ENCODE assay signal across 7 cellular contexts in genomic region chr2:37890893-37891495, GRCh38. TPM values are rescaled to one million over a fixed set of nuclear protein-coding genes. Genes with fewer than 3 reads are reported as not detected.
DNase-seq lines count a peak whose midpoint lies in the region; FAIRE-seq and TF ChIP-seq lines count a peak whose summit lies in the region.

No MANE protein-coding gene starts in this region.

- H3K4me1 ChIP-seq in suprapubic skin = peaks cover 5% of the 10 kb centered on the region

- WGBS in suprapubic skin = 27% methylated on average over 8 of the region's 8 CpGs

- intact Hi-C loops in activated T-helper 1 cell treated with anti-CD3 and anti-CD28 coated beads, Interleukin-12 subunit alpha, Interleukin-12 subunit beta, Interleukin-2, Interleukin-4 antibody, amounts not matched to agents 30 ng/mL and 10 ng/mL and 1 ng/mL, durations not matched to agents 14 hours and 24 hours and 36 hours (cut with micrococcal nuclease) = loop anchor here (1.0 to 5.0 kb wide), 3 partner anchors 226 to 495 kb away; no protein-coding TSS in a partner anchor

- H3K36me3 Mint-ChIP-seq in activated T-helper 1 cell treated with anti-CD3 and anti-CD28 coated beads, Interleukin-12 subunit alpha, Interleukin-12 subunit beta, Interleukin-2, Interleukin-4 antibody, amounts not matched to agents 30 ng/mL and 10 ng/mL and 1 ng/mL, durations not matched to agents 14 hours and 24 hours and 36 hours (ENCODE audit: low read depth) = no peaks in the 10 kb centered on the region

- H3K27ac Mint-ChIP-seq in activated T-helper 1 cell treated with anti-CD3 and anti-CD28 coated beads, Interleukin-12 subunit alpha, Interleukin-12 subunit beta, Interleukin-2, Interleukin-4 antibody, amounts not matched to agents 30 ng/mL and 10 ng/mL and 1 ng/mL, durations not matched to agents 14 hours and 24 hours and 36 hours = no peak overlapping the region

- H3K27ac ChIP-seq in suprapubic skin = no peak overlapping the region

- DNase-seq in HuH-7 (ENCODE audit: low spot score) = peak; percentile 70
- DNase-seq in RCC 7860 (ENCODE audit: low spot score) = peak; percentile 49
- peak; percentile 35 for DNase-seq in activated T-helper 1 cell treated with anti-CD3 and anti-CD28 coated beads, Interleukin-12 subunit alpha, Interleukin-12 subunit beta, Interleukin-2, Interleukin-4 antibody, amounts not matched to agents 30 ng/mL and 10 ng/mL and 1 ng/mL, durations not matched to agents 14 hours and 24 hours and 36 hours (ENCODE audit: low spot score)
- DNase-seq in fibroblast of the conjunctiva (ENCODE audit: low read depth) = peak; percentile 40
- DNase-seq in occipital lobe (lab: John Stamatoyannopoulos, UW) = peak; percentile 26
- peak; percentile 74 to 80 for DNase-seq in suprapubic skin (ENCODE audit: low spot score in 2 of 2)

- H3K9me3 Mint-ChIP-seq in activated T-helper 1 cell treated with anti-CD3 and anti-CD28 coated beads, Interleukin-12 subunit alpha, Interleukin-12 subunit beta, Interleukin-2, Interleukin-4 antibody, amounts not matched to agents 30 ng/mL and 10 ng/mL and 1 ng/mL, durations not matched to agents 14 hours and 24 hours and 36 hours = no peaks in the 10 kb centered on the region

- TF ChIP-seq EP300 in suprapubic skin (IDR thresholded peaks at IDR 0.05) = no peak

- H3K27me3 Mint-ChIP-seq in activated T-helper 1 cell treated with anti-CD3 and anti-CD28 coated beads, Interleukin-12 subunit alpha, Interleukin-12 subunit beta, Interleukin-2, Interleukin-4 antibody, amounts not matched to agents 30 ng/mL and 10 ng/mL and 1 ng/mL, durations not matched to agents 14 hours and 24 hours and 36 hours (ENCODE audit: insufficient read depth) = peaks cover 13% of the 10 kb centered on the region

- H3K4me1 Mint-ChIP-seq in activated T-helper 1 cell treated with anti-CD3 and anti-CD28 coated beads, Interleukin-12 subunit alpha, Interleukin-12 subunit beta, Interleukin-2, Interleukin-4 antibody, amounts not matched to agents 30 ng/mL and 10 ng/mL and 1 ng/mL, durations not matched to agents 14 hours and 24 hours and 36 hours (ENCODE audit: low read depth) = peaks cover 8% of the 10 kb centered on the region

- FAIRE-seq in RCC 7860 (lab: Jason Lieb, UNC) = no peak

- no peaks in the 10 kb centered on the region for H3K9me3 ChIP-seq in suprapubic skin

- H3K4me3 ChIP-seq in suprapubic skin = no peak overlapping the region

- H3K4me3 Mint-ChIP-seq in activated T-helper 1 cell treated with anti-CD3 and anti-CD28 coated beads, Interleukin-12 subunit alpha, Interleukin-12 subunit beta, Interleukin-2, Interleukin-4 antibody, amounts not matched to agents 30 ng/mL and 10 ng/mL and 1 ng/mL, durations not matched to agents 14 hours and 24 hours and 36 hours = no peak overlapping the region

- no peak for TF ChIP-seq POLR2A in suprapubic skin (IDR thresholded peaks at IDR 0.05)

- no peaks in the 10 kb centered on the region for H3K36me3 ChIP-seq in suprapubic skin

- no peaks in the 10 kb centered on the region for H3K27me3 ChIP-seq in suprapubic skin

- TF ChIP-seq CTCF in GM12872 (IDR thresholded peaks at IDR 0.05; ENCODE audit: insufficient read depth, low read depth, low read length) (peak; percentile 87), suprapubic skin (IDR thresholded peaks at IDR 0.05) (peak; percentile 32 to 72)

RNA-seq across cellular contexts. Expression of gene RMDN2, which starts 34.1 kb away (rescaled TPM):
- 1.3 and 2.2 TPM in 2 replicates for total RNA-seq in activated T-helper 1 cell treated with anti-CD3 and anti-CD28 coated beads, Interleukin-12 subunit alpha, Interleukin-12 subunit beta, Interleukin-2, Interleukin-4 antibody, amounts not matched to agents 30 ng/mL and 10 ng/mL and 1 ng/mL, durations not matched to agents 14 hours and 24 hours and 36 hours
- total RNA-seq in occipital lobe (13.6 TPM), suprapubic skin (1 to 10 TPM; 4.1 to 6.3 (median 5.0) TPM)

Comparison
In these comparisons a context has a peak if more than half of its experiments do, and no peak if none do; other contexts are left out.
1. DNase-seq: peak in every context shown above with its lines; median percentile 77 in suprapubic skin; 70 in HuH-7; 49 in RCC 7860; 40 in fibroblast of the conjunctiva; 35 in activated T-helper 1 cell treated with anti-CD3 and anti-CD28 coated beads, Interleukin-12 subunit alpha, Interleukin-12 subunit beta, Interleukin-2, Interleukin-4 antibody, amounts not matched to agents 30 ng/mL and 10 ng/mL and 1 ng/mL, durations not matched to agents 14 hours and 24 hours and 36 hours; 26 in occipital lobe.